ENCODE assay signal across 8 cellular contexts in the genomic region with DNA sequence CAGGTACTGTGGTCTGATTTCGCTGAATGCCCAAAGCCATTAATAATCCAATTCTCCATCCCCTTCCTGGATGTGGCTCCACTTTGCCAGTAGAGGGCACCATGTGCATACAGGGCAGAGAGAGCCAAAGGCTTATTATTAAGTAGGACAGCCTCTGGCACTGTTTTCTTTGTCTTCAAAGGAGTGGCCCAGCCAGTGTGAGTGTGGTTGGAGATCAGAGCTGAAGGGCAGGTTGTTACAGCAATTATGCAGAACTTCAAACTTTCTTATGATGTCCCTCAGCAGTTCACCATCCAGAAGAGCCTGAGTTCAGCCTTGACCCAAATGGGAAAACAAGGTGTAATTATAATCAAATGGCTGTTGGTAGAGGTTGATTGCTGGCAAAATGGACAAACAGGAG. TPM values are rescaled to one million over a fixed set of nuclear protein-coding genes. Genes with fewer than 3 reads are reported as not detected.
A peak's percentile ranks its signal among the peaks of the same experiment; 100 is the strongest.
DNase-seq lines count a peak whose midpoint lies in the region; ATAC-seq and TF ChIP-seq lines count a peak whose summit lies in the region.

No MANE protein-coding gene starts in this region.

- peak; percentile 17 for TF ChIP-seq CTCF in mesothelial cell of epicardium (IDR thresholded peaks at IDR 0.05; ENCODE audit: unreplicated experiment)

- no peak overlapping the region for H3K4me3 Mint-ChIP-seq in effector memory CD8-positive, alpha-beta T cell
- no peak overlapping the region for H3K4me3 Mint-ChIP-seq in mesothelial cell of epicardium
- H3K4me3 Mint-ChIP-seq in stimulated activated naive CD8-positive, alpha-beta T cell treated with anti-CD3 and anti-CD28 coated beads, Interleukin-15, amount 100 ng/mL, for 72 hours, result no peak overlapping the region

- H3K4me1 Mint-ChIP-seq in effector memory CD8-positive, alpha-beta T cell (ENCODE audit: low read depth in 2 of 2), result peaks cover 4 to 5% of the 10 kb centered on the region in 2 donors
- peaks cover 4% of the 10 kb centered on the region for H3K4me1 Mint-ChIP-seq in mesothelial cell of epicardium
- H3K4me1 Mint-ChIP-seq in stimulated activated naive CD8-positive, alpha-beta T cell treated with anti-CD3 and anti-CD28 coated beads, Interleukin-15, amount 100 ng/mL, for 72 hours, result peaks cover 7% of the 10 kb centered on the region

- H3K27ac Mint-ChIP-seq in effector memory CD8-positive, alpha-beta T cell, result peak overlapping the region in 1 of 2 donors; percentile 7
- H3K27ac Mint-ChIP-seq in mesothelial cell of epicardium, result no peak overlapping the region
- H3K27ac Mint-ChIP-seq in stimulated activated naive CD8-positive, alpha-beta T cell treated with anti-CD3 and anti-CD28 coated beads, Interleukin-15, amount 100 ng/mL, for 72 hours, result no peak overlapping the region

- no peaks in the 10 kb centered on the region for H3K9me3 Mint-ChIP-seq in effector memory CD8-positive, alpha-beta T cell
- peaks cover 6% of the 10 kb centered on the region for H3K9me3 Mint-ChIP-seq in mesothelial cell of epicardium
- H3K9me3 Mint-ChIP-seq in stimulated activated naive CD8-positive, alpha-beta T cell treated with anti-CD3 and anti-CD28 coated beads, Interleukin-15, amount 100 ng/mL, for 72 hours, result no peaks in the 10 kb centered on the region

- ATAC-seq in GM19397 (IDR thresholded peaks at IDR 0.05; ENCODE audit: unreplicated experiment) (peak; percentile 91), HG03442 (IDR thresholded peaks at IDR 0.05; ENCODE audit: unreplicated experiment) (peak; percentile 97)
- peak; percentile 99 for ATAC-seq in effector memory CD8-positive, alpha-beta T cell (replicated peaks)
- peak; percentile 96 for ATAC-seq in stimulated activated naive CD8-positive, alpha-beta T cell treated with anti-CD3 and anti-CD28 coated beads, Interleukin-15, amount 100 ng/mL, for 72 hours

- H3K36me3 Mint-ChIP-seq in effector memory CD8-positive, alpha-beta T cell (ENCODE audit: insufficient read depth), result no peaks in the 10 kb centered on the region
- no peaks in the 10 kb centered on the region for H3K36me3 Mint-ChIP-seq in mesothelial cell of epicardium

- peak; percentile 78 for DNase-seq in COLO829 (ENCODE audit: low spot score)
- DNase-seq in NCI-H526 (lab: John Stamatoyannopoulos, UW), result peak; percentile 26 to 67
- peak; percentile 56 to 62 for DNase-seq in activated CD4-positive, alpha-beta T cell treated with anti-CD3 and anti-CD28 coated beads, Interleukin-2, amount 50 U/mL, for 48 hours
- DNase-seq in effector memory CD8-positive, alpha-beta T cell, result peak; percentile 47 to 60 (median 56)
- no peak for DNase-seq in mesothelial cell of epicardium (ENCODE audit: low spot score in 2 of 2, unreplicated experiment in 2 of 2)
- peak; percentile 50 to 69 for DNase-seq in stimulated activated naive CD8-positive, alpha-beta T cell treated with anti-CD3 and anti-CD28 coated beads, Interleukin-15, amount 100 ng/mL, for 72 hours

- H3K27me3 Mint-ChIP-seq in effector memory CD8-positive, alpha-beta T cell, result no peaks in the 10 kb centered on the region
- no peaks in the 10 kb centered on the region for H3K27me3 Mint-ChIP-seq in mesothelial cell of epicardium (ENCODE audit: low read depth)
- no peaks in the 10 kb centered on the region for H3K27me3 Mint-ChIP-seq in stimulated activated naive CD8-positive, alpha-beta T cell treated with anti-CD3 and anti-CD28 coated beads, Interleukin-15, amount 100 ng/mL, for 72 hours

RNA-seq across cellular contexts. Expression of gene CEMIP2, which starts 38.6 kb away (rescaled TPM):
- total RNA-seq in mesothelial cell of epicardium, result 111 to 122 TPM (median 114 TPM) in 3 replicates

Comparison
In these comparisons a context has a peak if more than half of its experiments do, and no peak if none do; other contexts are left out.
1. DNase-seq: peak in COLO829 (single experiment), NCI-H526 (2 of 2), activated CD4-positive, alpha-beta T cell treated with anti-CD3 and anti-CD28 coated beads, Interleukin-2, amount 50 U/mL, for 48 hours (2 of 2), effector memory CD8-positive, alpha-beta T cell (3 of 3) and stimulated activated naive CD8-positive, alpha-beta T cell treated with anti-CD3 and anti-CD28 coated beads, Interleukin-15, amount 100 ng/mL, for 72 hours (2 of 2); none in mesothelial cell of epicardium (0 of 2).
2. Peak in every context shown above with its lines, with median percentiles within 50 percentile points of each other: ATAC-seq.